ENCODE assay signal across 10 cellular contexts in the genomic region with DNA sequence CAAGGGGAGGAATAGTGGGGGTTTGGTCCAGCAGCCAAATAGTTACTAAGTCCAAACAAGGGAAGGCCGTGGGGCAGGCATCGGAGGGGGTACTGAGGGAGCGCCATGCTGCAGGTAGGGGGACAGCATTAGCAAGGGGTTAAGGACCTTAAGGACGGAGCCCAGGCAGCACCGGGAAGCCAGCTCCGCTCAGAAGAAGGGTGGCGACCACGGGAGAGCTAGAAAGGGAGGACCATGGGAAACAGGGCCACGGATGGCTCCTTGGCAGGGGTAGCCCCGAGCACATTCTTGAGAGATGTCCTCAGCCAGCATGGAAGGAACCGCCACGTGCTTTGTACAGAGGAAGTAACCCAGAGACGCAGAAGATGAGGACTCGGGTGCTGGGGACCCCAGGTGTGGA.
DNase-seq lines count a peak whose midpoint lies in the region; ATAC-seq and TF ChIP-seq lines count a peak whose summit lies in the region.
"Had no signal": no experiment of that assay in that cellular context is flagged by ENCODE, and none has a peak within 500 bp of the region (broad histone marks: within the 10 kb centered on the region; RNA-seq: fewer than 3 reads in every experiment).

No MANE protein-coding gene starts in this region.

- no peak overlapping the region for H3K4me3 Mint-ChIP-seq in endodermal cell
- H3K4me3 Mint-ChIP-seq in effector memory CD8-positive, alpha-beta T cell = no peak overlapping the region

- H3K36me3 ChIP-seq in endodermal cell (ENCODE audit: control insufficient read depth, insufficient read depth, low read length) = no peaks in the 10 kb centered on the region
- H3K36me3 ChIP-seq in lower lobe of right lung = peaks cover 27% of the 10 kb centered on the region
- H3K36me3 ChIP-seq in transverse colon = peaks cover 0 to 6% (median 0%) of the 10 kb centered on the region in 4 donors

- H3K27ac ChIP-seq in RWPE1 (peak overlapping the region; percentile 99), endodermal cell (ENCODE audit: low read depth, low read length) (no peak overlapping the region), lower lobe of right lung (peak overlapping the region; percentile 65), transverse colon (peak overlapping the region; percentile 58 to 91 (median 76))

- CTCF ChIA-PET in RWPE1 (lab: Yijun Ruan, JAX) = interaction anchor here (0.8 to 2.1 kb wide), 10 partner anchors 9 to 54 kb away, joined by 3 to 16 read pairs (median 4); no protein-coding TSS in a partner anchor

- ATAC-seq in lower lobe of right lung = no peak
- ATAC-seq in effector memory CD8-positive, alpha-beta T cell (replicated peaks) = no peak

- H3K4me1 ChIP-seq in endodermal cell (ENCODE audit: control insufficient read depth, insufficient read depth, low read length) (no peaks in the 10 kb centered on the region), lower lobe of right lung (peaks cover 71% of the 10 kb centered on the region), transverse colon (peaks cover 15 to 53% (median 41%) of the 10 kb centered on the region in 4 donors)

- H3K4me3 ChIP-seq in endodermal cell (ENCODE audit: low read length) = no peak overlapping the region
- no peak overlapping the region for H3K4me3 ChIP-seq in lower lobe of right lung
- H3K4me3 ChIP-seq in transverse colon = no peak overlapping the region

- TF ChIP-seq CTCF in RWPE1 (conservative IDR thresholded peaks at IDR 0.05; ENCODE audit: low read depth) (no peak), endodermal cell (conservative IDR thresholded peaks at IDR 0.05) (no peak), lower lobe of right lung (IDR thresholded peaks at IDR 0.05) (no peak), transverse colon (IDR thresholded peaks at IDR 0.05) (no peak)

- no peaks in the 10 kb centered on the region for H3K9me3 Mint-ChIP-seq in endodermal cell
- no peaks in the 10 kb centered on the region for H3K9me3 Mint-ChIP-seq in effector memory CD8-positive, alpha-beta T cell

- H3K9me3 ChIP-seq in endodermal cell (ENCODE audit: control insufficient read depth, low read length) (no peaks in the 10 kb centered on the region), lower lobe of right lung (no peaks in the 10 kb centered on the region), transverse colon (no peaks in the 10 kb centered on the region)

- peaks cover 4% of the 10 kb centered on the region for H3K36me3 Mint-ChIP-seq in endodermal cell (ENCODE audit: low read depth)
- no peaks in the 10 kb centered on the region for H3K36me3 Mint-ChIP-seq in effector memory CD8-positive, alpha-beta T cell (ENCODE audit: insufficient read depth)

- H3K27me3 Mint-ChIP-seq in endodermal cell (ENCODE audit: insufficient read depth) = no peaks in the 10 kb centered on the region
- H3K27me3 Mint-ChIP-seq in effector memory CD8-positive, alpha-beta T cell = no peaks in the 10 kb centered on the region

- H3K27me3 ChIP-seq in endodermal cell (ENCODE audit: control insufficient read depth, insufficient read depth, low read length, poor library complexity, severe bottlenecking) = no peaks in the 10 kb centered on the region
- H3K27me3 ChIP-seq in lower lobe of right lung (ENCODE audit: low read depth) = no peaks in the 10 kb centered on the region
- H3K27me3 ChIP-seq in transverse colon = no peaks in the 10 kb centered on the region

- no peak for DNase-seq in RWPE1 (ENCODE audit: low spot score)
- DNase-seq in endodermal cell = no peak
- DNase-seq in lower lobe of right lung = no peak
- DNase-seq in transverse colon = no peak
- DNase-seq in NCI-H128 (lab: John Stamatoyannopoulos, UW; ENCODE audit: unreplicated experiment) = no peak
- no peak for DNase-seq in stimulated activated CD4-positive, alpha-beta T cell treated with anti-CD3 and anti-CD28 coated beads, Interleukin-2, amount 100 ng/mL, for 48 hours
- DNase-seq in effector memory CD8-positive, alpha-beta T cell = no peak
- DNase-seq: central memory CD4-positive, alpha-beta T cell; head of caudate nucleus; midbrain had no signal

- POLR2A ChIA-PET in RWPE1 (lab: Yijun Ruan, JAX; ENCODE audit: low non-redundant PET) = no interaction called here

- no peak for TF ChIP-seq EP300 in transverse colon (IDR thresholded peaks at IDR 0.05; ENCODE audit: low read depth)

- H3K9ac ChIP-seq in endodermal cell (ENCODE audit: extremely low read depth, low read length, poor library complexity, severe bottlenecking) = no peak overlapping the region

- H3K4me1 Mint-ChIP-seq in endodermal cell = peaks cover 22% of the 10 kb centered on the region
- H3K4me1 Mint-ChIP-seq in effector memory CD8-positive, alpha-beta T cell (ENCODE audit: low read depth in 2 of 2) = peaks cover 0 to 3% of the 10 kb centered on the region in 2 donors

- intact Hi-C loops in lower lobe of right lung (cut with DNase I) (no loop called here), transverse colon (cut with DNase I; ENCODE audit: low total_unique reads) (no loop called here)

- 86% methylated on average over 14 of the region's 14 CpGs for WGBS in endodermal cell (ENCODE audit: insufficient coverage in 1 of 2, insufficient read length in 1 of 2), 2 experiments
- 61 to 70% methylated on average over 10 to 14 of the region's 14 CpGs for WGBS in transverse colon (ENCODE audit: low coverage in 1 of 2), 2 donors

- TF ChIP-seq POLR2A in transverse colon (IDR thresholded peaks at IDR 0.05) = no peak

- H3K27ac Mint-ChIP-seq in endodermal cell = peak overlapping the region; percentile 44
- H3K27ac Mint-ChIP-seq in effector memory CD8-positive, alpha-beta T cell = peak overlapping the region in 1 of 2 donors; percentile 59

- in situ Hi-C loops in transverse colon (cut with MboI; ENCODE audit: low pct_ligation_motif_present in 1 of 4, low pct_unique_long_range_greater_than_20kb in 1 of 4, low sequenced_read_pairs in 3 of 4) = no loop called here
